Comparison of ENCODE assay signal across 8 cellular contexts in the genomic region with DNA sequence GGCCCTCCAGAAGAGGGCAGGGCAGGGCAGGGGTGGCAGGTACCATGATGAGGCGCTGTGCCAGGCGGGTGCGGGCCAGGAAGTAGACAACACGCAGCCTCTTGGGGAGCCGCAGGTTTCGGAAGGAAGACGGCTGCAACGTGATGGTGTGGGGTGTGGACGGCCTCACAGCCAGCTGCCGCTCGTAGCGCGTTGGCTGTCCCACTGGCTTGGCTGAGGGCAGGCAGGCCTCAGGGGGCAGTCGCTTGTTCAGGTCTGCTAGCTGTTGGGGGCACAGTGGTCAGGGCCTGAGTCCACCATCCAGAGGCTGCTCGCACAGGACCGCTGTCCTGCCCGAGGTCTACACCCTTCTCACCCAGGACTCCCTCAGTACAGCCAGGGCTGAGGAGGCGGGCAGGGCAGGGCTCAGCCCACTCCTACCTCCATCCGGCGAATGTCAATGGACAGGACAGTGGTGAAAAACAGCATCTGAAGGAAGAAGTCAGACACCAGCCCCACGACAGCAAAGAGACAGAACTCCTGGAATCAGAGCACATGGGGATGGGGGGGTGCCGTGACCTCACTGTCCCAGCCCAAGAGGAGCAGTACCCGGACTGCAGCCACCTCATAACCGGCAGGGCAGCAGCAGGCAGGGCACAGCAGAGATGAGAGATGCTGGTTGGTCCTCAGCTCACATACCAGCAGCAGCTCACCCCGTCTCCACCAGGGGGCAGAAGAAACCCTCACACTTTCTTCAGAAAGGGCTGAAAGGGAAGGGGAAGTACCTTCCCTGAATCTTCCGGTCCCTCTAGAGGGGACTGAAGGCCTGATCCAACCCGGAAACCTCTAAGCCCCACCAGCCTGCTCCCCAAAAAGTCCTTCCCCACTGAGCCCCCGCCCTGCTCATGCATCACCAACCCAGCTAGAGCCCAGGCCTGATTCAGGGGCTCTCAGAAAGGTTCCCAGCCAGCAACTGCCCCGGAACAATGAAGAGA. TPM values are rescaled to one million over a fixed set of nuclear protein-coding genes. Genes with fewer than 3 reads are reported as not detected.
A peak's percentile ranks its signal among the peaks of the same experiment; 100 is the strongest.
DNase-seq lines count a peak whose midpoint lies in the region; ATAC-seq and TF ChIP-seq lines count a peak whose summit lies in the region.

No MANE protein-coding gene starts in this region.

- H3K4me1 ChIP-seq in parathyroid adenoma (peaks cover 7% of the 10 kb centered on the region), thyroid gland (peaks cover 13% of the 10 kb centered on the region in 2 donors)

- WGBS in thyroid gland, 2 donors = 79 to 84% methylated on average over 20 to 27 of the region's 29 CpGs

- H3K9me3 ChIP-seq in SK-N-MC (ENCODE audit: low read depth, low read length) = no peaks in the 10 kb centered on the region
- H3K9me3 ChIP-seq in parathyroid adenoma (ENCODE audit: control insufficient read depth, low read length) = no peaks in the 10 kb centered on the region
- H3K9me3 ChIP-seq in thyroid gland = no peaks in the 10 kb centered on the region

- H3K27ac Mint-ChIP-seq in activated naive CD4-positive, alpha-beta T cell treated with anti-CD3 and anti-CD28 coated beads, Interleukin-2, amount 50 U/mL, for 72 hours = peak overlapping the region; percentile 96 to 99

- DNase-seq in DMS153 treated with DMSO at 0.1 percent for 48 hours (lab: John Stamatoyannopoulos, UW; ENCODE audit: unreplicated experiment) (peak; percentile 4), SK-N-MC (ENCODE audit: low read depth, low spot score) (peak; percentile 34), head of caudate nucleus (peak; percentile 68 to 96 (median 89)), thyroid gland (peak; percentile 87 to 89)
- DNase-seq in activated naive CD4-positive, alpha-beta T cell treated with anti-CD3 and anti-CD28 coated beads, Interleukin-2, amount 50 U/mL, for 72 hours (ENCODE audit: low spot score in 2 of 2) = peak; percentile 86 to 94

- H3K27me3 ChIP-seq in parathyroid adenoma (ENCODE audit: control insufficient read depth, insufficient read depth, low read length) = no peaks in the 10 kb centered on the region
- H3K27me3 ChIP-seq in thyroid gland = no peaks in the 10 kb centered on the region

- H3K79me2 ChIP-seq in parathyroid adenoma = peaks cover 11% of the 10 kb centered on the region

- peaks cover 0 to 5% of the 10 kb centered on the region in 2 donors for H3K36me3 Mint-ChIP-seq in activated naive CD4-positive, alpha-beta T cell treated with anti-CD3 and anti-CD28 coated beads, Interleukin-2, amount 50 U/mL, for 72 hours

- peak overlapping the region; percentile 68 for H2AFZ ChIP-seq in parathyroid adenoma

- TF ChIP-seq CTCF in LNCAP (IDR thresholded peaks at IDR 0.05) = peak; percentile 87
- peak; percentile 93 for TF ChIP-seq CTCF in parathyroid adenoma (IDR thresholded peaks at IDR 0.05)
- peak; percentile 69 to 93 (median 88) for TF ChIP-seq CTCF in thyroid gland (IDR thresholded peaks at IDR 0.05)

- H3K36me3 ChIP-seq in SK-N-MC (ENCODE audit: insufficient read depth, low read length) (no peaks in the 10 kb centered on the region), parathyroid adenoma (ENCODE audit: control insufficient read depth, insufficient read depth, low read length) (no peaks in the 10 kb centered on the region), thyroid gland (peaks cover 19 to 28% of the 10 kb centered on the region in 2 donors)

- H3K27ac ChIP-seq in SK-N-MC (peak overlapping the region; percentile 70), parathyroid adenoma (peak overlapping the region; percentile 45), thyroid gland (peak overlapping the region; percentile 28 to 74 (median 57))

- H3K9me3 Mint-ChIP-seq in activated naive CD4-positive, alpha-beta T cell treated with anti-CD3 and anti-CD28 coated beads, Interleukin-2, amount 50 U/mL, for 72 hours = no peaks in the 10 kb centered on the region

- H3K9ac ChIP-seq in SK-N-MC (ENCODE audit: insufficient read length) (no peak overlapping the region), parathyroid adenoma (no peak overlapping the region)

- H3K4me2 ChIP-seq in parathyroid adenoma (ENCODE audit: low read length) = no peak overlapping the region

- H3K4me3 ChIP-seq in SK-N-MC (no peak overlapping the region), parathyroid adenoma (ENCODE audit: low read depth, low read length) (no peak overlapping the region), thyroid gland (replicated peaks in 1 of 3) (no peak overlapping the region)

- TF ChIP-seq POLR2A in thyroid gland (IDR thresholded peaks at IDR 0.05) = no peak

- peak; percentile 81 for ATAC-seq in GM21619 (IDR thresholded peaks at IDR 0.05; ENCODE audit: unreplicated experiment)
- ATAC-seq in activated naive CD4-positive, alpha-beta T cell treated with anti-CD3 and anti-CD28 coated beads, Interleukin-2, amount 50 U/mL, for 72 hours = peak; percentile 89 to 95

- intact Hi-C loops in head of caudate nucleus (cut with DNase I) (loop anchor here (5.0 kb wide), 2 partner anchors 57 to 372 kb away; a partner anchor contains a TSS), thyroid gland (cut with DNase I) (loop anchor here (2.0 to 5.0 kb wide), 2 partner anchors 56 to 97 kb away; no protein-coding TSS in a partner anchor)

RNA-seq across cellular contexts. Expression of a gene that starts 40.0 kb away (rescaled TPM):
- 10 to 100 TPM; 29.4 to 29.9 TPM for total RNA-seq in activated naive CD4-positive, alpha-beta T cell treated with anti-CD3 and anti-CD28 coated beads, Interleukin-2, amount 50 U/mL, for 72 hours
- total RNA-seq in thyroid gland = 10 to 100 TPM; 20.2 to 40.1 (median 32.1) TPM

RNA-seq across cellular contexts. Expression of a gene that starts 54.9 kb away (rescaled TPM):
- total RNA-seq in activated naive CD4-positive, alpha-beta T cell treated with anti-CD3 and anti-CD28 coated beads, Interleukin-2, amount 50 U/mL, for 72 hours = 10 to 100 TPM; 53.7 to 61.4 TPM
- total RNA-seq in thyroid gland = 100 to 1,000 TPM in 1 of 4 donors, 10 to 100 TPM in 3; 56.8 to 102 (median 88.8) TPM

Comparison
In these comparisons a context has a peak if more than half of its experiments do, and no peak if none do; other contexts are left out.
1. DNase-seq: peak in every context shown above with its lines; median percentile 90 in activated naive CD4-positive, alpha-beta T cell treated with anti-CD3 and anti-CD28 coated beads, Interleukin-2, amount 50 U/mL, for 72 hours; 89 in head of caudate nucleus; 88 in thyroid gland; 34 in SK-N-MC; 4 in DMS153 treated with DMSO at 0.1 percent for 48 hours.